In the genomic region with DNA sequence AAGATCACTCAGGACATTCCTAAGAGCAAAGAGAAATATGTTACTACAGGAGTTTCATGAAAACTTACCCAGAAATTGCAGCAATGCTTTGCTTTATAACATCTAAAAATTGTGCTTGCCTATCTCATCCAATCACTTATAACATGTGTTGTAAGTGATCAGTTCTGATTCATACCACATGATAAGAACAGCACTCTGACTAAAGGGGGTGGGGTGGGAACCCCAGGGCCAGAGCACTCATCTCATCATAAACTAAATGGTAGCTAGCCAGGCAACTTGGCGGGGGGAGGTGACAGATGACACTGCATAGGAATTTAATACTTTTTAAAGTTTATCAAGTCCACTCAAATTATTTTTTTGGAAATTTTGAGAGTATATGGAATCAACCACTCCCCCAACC, we compare ENCODE assay signal across 12 cellular contexts. TPM values are rescaled to one million over a fixed set of nuclear protein-coding genes. Genes with fewer than 3 reads are reported as not detected.
DNase-seq lines count a peak whose midpoint lies in the region; ATAC-seq and TF ChIP-seq lines count a peak whose summit lies in the region.
"Had no signal": no experiment of that assay in that cellular context is flagged by ENCODE, and none has a peak within 500 bp of the region (broad histone marks: within the 10 kb centered on the region; RNA-seq: fewer than 3 reads in every experiment).

No MANE protein-coding gene starts in this region.

- peak; percentile 90 to 91 for ATAC-seq in activated T-cell treated with anti-CD3 and anti-CD28 coated beads, Interleukin-2, amount 50 U/mL, for 72 hours (replicated peaks in 1 of 2)
- ATAC-seq in GM19035 (IDR thresholded peaks at IDR 0.05; ENCODE audit: unreplicated experiment): no peak
- ATAC-seq: left lobe of liver had no signal

- no peak overlapping the region for H2BK20ac ChIP-seq in H9 (ENCODE audit: low read depth, low read length, poor library complexity, severe bottlenecking)

- no peaks in the 10 kb centered on the region for H3K9me3 ChIP-seq in H9 (ENCODE audit: control insufficient read depth, low read depth, low read length)

- H2AK5ac ChIP-seq in mesendoderm (ENCODE audit: low read length) (no peak overlapping the region), H9 (ENCODE audit: insufficient read length, low read length) (no peak overlapping the region)

- H3K4me3 ChIP-seq in mesendoderm (ENCODE audit: low read length): no peak overlapping the region

- H3K36me3 ChIP-seq in mesendoderm (ENCODE audit: control insufficient read depth, insufficient read depth, low read length): no peaks in the 10 kb centered on the region

- peak overlapping the region in 1 of 2 donors; percentile 13 for H3K4me3 Mint-ChIP-seq in activated T-cell treated with anti-CD3 and anti-CD28 coated beads, Interleukin-2, amount 50 U/mL, for 72 hours
- 0 out of 5 replicates have a peak overlapping the region, but pooled peaks of 1 of the 2 experiments have one; percentile 19 for H3K4me3 Mint-ChIP-seq in H9

- H3K4me1 Mint-ChIP-seq in activated T-cell treated with anti-CD3 and anti-CD28 coated beads, Interleukin-2, amount 50 U/mL, for 72 hours (ENCODE audit: low read depth): peaks cover 86% of the 10 kb centered on the region
- H3K4me1 Mint-ChIP-seq in H9: peaks cover 59 to 66% of the 10 kb centered on the region in 2 experiments

- H3K4ac ChIP-seq in mesendoderm (ENCODE audit: low read depth, low read length) (no peak overlapping the region), H9 (ENCODE audit: low read depth, low read length) (no peak overlapping the region)

- no peak overlapping the region for H3K4me2 ChIP-seq in mesendoderm (ENCODE audit: low read length)
- no peak overlapping the region for H3K4me2 ChIP-seq in H9 (ENCODE audit: insufficient read depth, insufficient read length, low read length)

- peaks cover 48% of the 10 kb centered on the region for H3K79me2 ChIP-seq in mesendoderm (ENCODE audit: control insufficient read depth, insufficient read depth, low read length)
- peaks cover 49% of the 10 kb centered on the region; the same call in 1 of the 2 replicates for H3K79me2 ChIP-seq in H9 (ENCODE audit: insufficient read depth, low read length)

- H3T11ph ChIP-seq in H9 (ENCODE audit: low read length): no peak overlapping the region

- no peak overlapping the region for H3K23ac ChIP-seq in mesendoderm (ENCODE audit: low read length)
- no peak overlapping the region for H3K23ac ChIP-seq in H9 (ENCODE audit: insufficient read length, low read depth, low read length)

- H3K9ac ChIP-seq in mesendoderm (ENCODE audit: low read length) (no peak overlapping the region), H9 (ENCODE audit: extremely low read depth, insufficient read length, low read length) (no peak overlapping the region)

- H4K20me1 ChIP-seq in H9 (ENCODE audit: control insufficient read depth, insufficient read depth, insufficient read length): no peaks in the 10 kb centered on the region

- no peak overlapping the region for H2BK15ac ChIP-seq in mesendoderm (replicated peaks; ENCODE audit: low read depth)
- H2BK15ac ChIP-seq in H9 (ENCODE audit: low read depth, low read length): no peak overlapping the region

- H3K23me2 ChIP-seq in H9 (ENCODE audit: insufficient read length, low read depth, low read length, poor library complexity, severe bottlenecking): no peaks in the 10 kb centered on the region

- H3K27me3 ChIP-seq in mesendoderm (ENCODE audit: insufficient read depth, low read length, poor library complexity) (no peaks in the 10 kb centered on the region), H9 (ENCODE audit: insufficient read depth, low read length) (no peaks in the 10 kb centered on the region)

- H4K8ac ChIP-seq in mesendoderm (ENCODE audit: low read depth, low read length) (no peak overlapping the region), H9 (replicated peaks; ENCODE audit: insufficient read length, low read depth, low read length) (no peak overlapping the region)

- H3K56ac ChIP-seq in mesendoderm (ENCODE audit: low read length) (no peak overlapping the region), H9 (ENCODE audit: insufficient read length, low read depth, low read length) (no peak overlapping the region)

- H3K27me3 Mint-ChIP-seq in activated T-cell treated with anti-CD3 and anti-CD28 coated beads, Interleukin-2, amount 50 U/mL, for 72 hours (ENCODE audit: low read depth): no peaks in the 10 kb centered on the region
- H3K27me3 Mint-ChIP-seq in H9 (ENCODE audit: low read depth): no peaks in the 10 kb centered on the region

- H3K18ac ChIP-seq in mesendoderm (ENCODE audit: low read length) (no peak overlapping the region), H9 (ENCODE audit: insufficient read length, low read depth, low read length) (no peak overlapping the region)

- WGBS in mesendoderm (ENCODE audit: extremely low coverage, insufficient coverage, low lambda C conversion rate): no CpG with 5 or more reads among the region's 1 CpG
- WGBS in H9 (ENCODE audit: extremely low coverage, insufficient read length, low lambda C conversion rate): no CpG with 5 or more reads among the region's 1 CpG

- no peak overlapping the region for H3K14ac ChIP-seq in H9 (ENCODE audit: insufficient read depth, low read length)

- H4K5ac ChIP-seq in mesendoderm (ENCODE audit: low read length): no peak overlapping the region
- H4K5ac ChIP-seq in H9 (ENCODE audit: insufficient read length, low read depth, low read length): no peak overlapping the region

- no peak overlapping the region for H4K91ac ChIP-seq in H9 (ENCODE audit: insufficient read length, low read depth, low read length)

- H2BK5ac ChIP-seq in mesendoderm (ENCODE audit: low read length) (no peak overlapping the region), H9 (ENCODE audit: insufficient read length, low read length) (no peak overlapping the region)

- no peak overlapping the region for H2AFZ ChIP-seq in H9 (ENCODE audit: low read length)

- no peaks in the 10 kb centered on the region for H3K4me1 ChIP-seq in mesendoderm (ENCODE audit: control insufficient read depth, low read depth, low read length)
- H3K4me1 ChIP-seq in H9 (ENCODE audit: insufficient read depth, low read length): peaks cover 11% of the 10 kb centered on the region; the same call in 1 of the 2 replicates

- H2BK120ac ChIP-seq in mesendoderm (ENCODE audit: low read depth, low read length) (no peak overlapping the region), H9 (ENCODE audit: low read depth, low read length, poor library complexity, severe bottlenecking) (no peak overlapping the region)

- DNase-seq in activated CD8-positive, alpha-beta memory T cell treated with anti-CD3 and anti-CD28 coated beads, Interleukin-2, amount 50 U/mL, for 4 hours: peak; percentile 53
- no peak for DNase-seq in activated CD8-positive, alpha-beta memory T cell treated with anti-CD3 and anti-CD28 coated beads for 24 hours
- peak; percentile 53 to 54 for DNase-seq in activated T-cell treated with anti-CD3 and anti-CD28 coated beads, Interleukin-2, amount 50 U/mL, for 72 hours
- DNase-seq in mesendoderm (peak; percentile 78), NCI-H524 treated with DMSO at 0.1 percent for 48 hours (lab: John Stamatoyannopoulos, UW) (no peak), H9 (no peak)
- DNase-seq in stimulated activated naive CD4-positive, alpha-beta T cell treated with Interleukin-2 at 50 U/mL for 16 hours (lab: John Stamatoyannopoulos, UW): peak; percentile 30
- DNase-seq: cerebellar nuclear complex, NCI-H2227 treated with DMSO at 0.1 percent for 48 hours, SHP77 had no signal

- peaks cover 0 to 17% of the 10 kb centered on the region in 2 donors for H3K36me3 Mint-ChIP-seq in activated T-cell treated with anti-CD3 and anti-CD28 coated beads, Interleukin-2, amount 50 U/mL, for 72 hours (ENCODE audit: insufficient read depth in 2 of 2)
- peaks cover 0 to 14% (median 8%) of the 10 kb centered on the region in 3 experiments; a peak in 5 of 7 replicates for H3K36me3 Mint-ChIP-seq in H9 (ENCODE audit: insufficient read depth in 1 of 3, low read depth in 3 of 3)

- no peak for TF ChIP-seq CTCF in H9 (conservative IDR thresholded peaks at IDR 0.05)

- H3K9me3 Mint-ChIP-seq in activated T-cell treated with anti-CD3 and anti-CD28 coated beads, Interleukin-2, amount 50 U/mL, for 72 hours: no peaks in the 10 kb centered on the region
- no peaks in the 10 kb centered on the region for H3K9me3 Mint-ChIP-seq in H9

- H2BK12ac ChIP-seq in H9 (ENCODE audit: insufficient read length, low read depth, low read length): no peak overlapping the region

- H3K27ac ChIP-seq in mesendoderm (ENCODE audit: low read depth, low read length): no peak overlapping the region
- H3K27ac ChIP-seq in H9 (ENCODE audit: insufficient read length, low read depth, low read length): no peak overlapping the region

- peaks cover 8% of the 10 kb centered on the region for H3K79me1 ChIP-seq in mesendoderm (ENCODE audit: low read length)
- H3K79me1 ChIP-seq in H9 (ENCODE audit: insufficient read depth, low read depth, low read length, poor library complexity, severe bottlenecking): peaks cover 18% of the 10 kb centered on the region

- H3K27ac Mint-ChIP-seq in activated T-cell treated with anti-CD3 and anti-CD28 coated beads, Interleukin-2, amount 50 U/mL, for 72 hours: no peak overlapping the region
- H3K27ac Mint-ChIP-seq in H9: peak overlapping the region in 1 of 3 experiments; percentile 76; a peak in 1 of 7 replicates

RNA-seq across cellular contexts. Expression of a gene that starts 42.1 kb away (rescaled TPM):
- total RNA-seq in activated T-cell treated with anti-CD3 and anti-CD28 coated beads, Interleukin-2, amount 50 U/mL, for 72 hours: 10 to 100 TPM; 47.0 to 56.9 TPM
- polyA plus RNA-seq in mesendoderm (2013, experiment 1 of 2): 12.8 TPM
- polyA plus RNA-seq in mesendoderm (2013, experiment 2 of 2): 13.3 TPM
- total RNA-seq in H9 (2021): 43.5 and 44.6 TPM in 2 replicates

Comparison
In these comparisons a context has a peak if more than half of its experiments do, and no peak if none do; other contexts are left out.
1. DNase-seq: peak in activated CD8-positive, alpha-beta memory T cell treated with anti-CD3 and anti-CD28 coated beads, Interleukin-2, amount 50 U/mL, for 4 hours (single experiment), activated T-cell treated with anti-CD3 and anti-CD28 coated beads, Interleukin-2, amount 50 U/mL, for 72 hours (2 of 2), mesendoderm (single experiment) and stimulated activated naive CD4-positive, alpha-beta T cell treated with Interleukin-2 at 50 U/mL for 16 hours (single experiment); none in activated CD8-positive, alpha-beta memory T cell treated with anti-CD3 and anti-CD28 coated beads for 24 hours (single experiment), NCI-H524 treated with DMSO at 0.1 percent for 48 hours (single experiment) and H9 (single experiment).